In genomic region chr5:142397178-142397577, GRCh38 we compare ENCODE assay signal across 1 cellular context.
TF ChIP-seq lines count a peak whose summit lies in the region.

No MANE protein-coding gene starts in this region.

TF ChIP-seq in K562, 482 proteins besides CTCF, POLR2A, EP300 and RAD21 (continued from another document and continues in another):
- 0 out of 4 replicates have a peak, but pooled peaks of 1 of the 2 experiments have one; percentile 24 for TF ChIP-seq MNT (conservative IDR thresholded peaks at IDR 0.05)
- no peak for TF ChIP-seq CHCHD3 (CRISPR knock-in tag; IDR thresholded peaks at IDR 0.05)
- TF ChIP-seq ZNF311 (CRISPR knock-in tag; IDR thresholded peaks at IDR 0.05): no peak
- TF ChIP-seq SETDB1 (IDR thresholded peaks at IDR 0.05; ENCODE audit: low read length): no peak
- TF ChIP-seq NFATC3 (IDR thresholded peaks at IDR 0.05): 0 out of 2 replicates have a peak, but pooled peaks have one; percentile 15
- no peak for TF ChIP-seq ZNF707 (CRISPR knock-in tag; conservative IDR thresholded peaks at IDR 0.05)
- TF ChIP-seq MTA1 (IDR thresholded peaks at IDR 0.05; ENCODE audit: borderline replicate concordance): peak; percentile 64
- no peak for TF ChIP-seq THRA (IDR thresholded peaks at IDR 0.05)
- TF ChIP-seq CTBP1 (IDR thresholded peaks at IDR 0.05; ENCODE audit: borderline replicate concordance): peak; percentile 50; the same call in 1 of the 2 replicates
- TF ChIP-seq FOXM1 (IDR thresholded peaks at IDR 0.05; ENCODE audit: low read depth): peak; percentile 39; the same call in 1 of the 2 replicates
- TF ChIP-seq FOXM1 (CRISPR knock-in tag; IDR thresholded peaks at IDR 0.05; ENCODE audit: low read depth): no peak
- no peak for TF ChIP-seq ZNF584 (CRISPR knock-in tag; IDR thresholded peaks at IDR 0.05; ENCODE audit: low read depth)
- peak; percentile 47; the same call in 1 of the 2 replicates for TF ChIP-seq HDAC2 (IDR thresholded peaks at IDR 0.05)
- no peak for TF ChIP-seq NR2C1 (IDR thresholded peaks at IDR 0.05)
- TF ChIP-seq NR2C1 (tag; IDR thresholded peaks at IDR 0.05): peak; percentile 73
- peak in 1 of 2 experiments; percentile 68; a peak in 1 of 4 replicates for TF ChIP-seq HDAC1 (IDR thresholded peaks at IDR 0.05)
- no peak for TF ChIP-seq ZNF551 (CRISPR knock-in tag; IDR thresholded peaks at IDR 0.05)
- no peak for TF ChIP-seq CHD4 (IDR thresholded peaks at IDR 0.05; ENCODE audit: insufficient read depth, insufficient replicate concordance, low read depth, low read length, poor library complexity, severe bottlenecking)
- TF ChIP-seq ZKSCAN3 (CRISPR knock-in tag; IDR thresholded peaks at IDR 0.05): no peak
- peak; percentile 76 for TF ChIP-seq SMARCE1 (IDR thresholded peaks at IDR 0.05)
- TF ChIP-seq ZBTB17 (CRISPR knock-in tag; IDR thresholded peaks at IDR 0.05): no peak
- peak; percentile 23; the same call in 1 of the 2 replicates for TF ChIP-seq GATA2 (CRISPR knock-in tag; IDR thresholded peaks at IDR 0.05)
- no peak for TF ChIP-seq HNRNPL (IDR thresholded peaks at IDR 0.05; ENCODE audit: low read depth, low read length)
- TF ChIP-seq RBM14 (IDR thresholded peaks at IDR 0.05; ENCODE audit: borderline replicate concordance, insufficient read depth, low read depth, low read length): no peak
- peak; percentile 91 for TF ChIP-seq CBFA2T3 (IDR thresholded peaks at IDR 0.05)
- peak; percentile 93 for TF ChIP-seq ARID1B (IDR thresholded peaks at IDR 0.05)
- TF ChIP-seq BRD9 (IDR thresholded peaks at IDR 0.05; ENCODE audit: low read depth, partially characterized antibody): peak; percentile 36
- TF ChIP-seq E2F5 (CRISPR knock-in tag; IDR thresholded peaks at IDR 0.05): no peak
- TF ChIP-seq MEIS2 (IDR thresholded peaks at IDR 0.05; ENCODE audit: partially characterized antibody): peak; percentile 86
- TF ChIP-seq NCOR1 (IDR thresholded peaks at IDR 0.05): peak; percentile 83
- peak; percentile 76 for TF ChIP-seq TAL1 (IDR thresholded peaks at IDR 0.05)
- no peak for TF ChIP-seq PRMT5 (CRISPR knock-in tag; IDR thresholded peaks at IDR 0.05)
- TF ChIP-seq STAG1 (CRISPR knock-in tag; IDR thresholded peaks at IDR 0.05; ENCODE audit: borderline replicate concordance): no peak
- peak in 1 of 2 experiments; percentile 60; a peak in 1 of 4 replicates for TF ChIP-seq TBL1XR1 (IDR thresholded peaks at IDR 0.05; ENCODE audit: low read length in 2 of 2)
- no peak for TF ChIP-seq ZNF146 (CRISPR knock-in tag; IDR thresholded peaks at IDR 0.05; ENCODE audit: unreplicated experiment)
- no peak for TF ChIP-seq ZNF511 (CRISPR knock-in tag; IDR thresholded peaks at IDR 0.05)
- no peak for TF ChIP-seq SPI1 (IDR thresholded peaks at IDR 0.05; ENCODE audit: borderline replicate concordance, low read depth, low read length)
- peak; percentile 91 for TF ChIP-seq SMARCA4 (IDR thresholded peaks at IDR 0.05)
- 0 out of 2 replicates have a peak, but pooled peaks have one; percentile 12 for TF ChIP-seq MYC (IDR thresholded peaks at IDR 0.05; ENCODE audit: low read depth, low read length)
- no peak for TF ChIP-seq MYC (CRISPR knock-in tag; IDR thresholded peaks at IDR 0.05; ENCODE audit: borderline replicate concordance, low read depth)
- 0 out of 2 replicates have a peak, but pooled peaks have one; percentile 17 for TF ChIP-seq ZNF175 (CRISPR knock-in tag; IDR thresholded peaks at IDR 0.05; ENCODE audit: low read depth)
- TF ChIP-seq ZNF384 (IDR thresholded peaks at IDR 0.05; ENCODE audit: low read depth, low read length): peak; percentile 8; the same call in 1 of the 2 replicates
- TF ChIP-seq ETV1 (tag; conservative IDR thresholded peaks at IDR 0.05; ENCODE audit: low read depth): peak; percentile 65
- no peak for TF ChIP-seq ZNF24 (IDR thresholded peaks at IDR 0.05)
- peak; percentile 67 for TF ChIP-seq FOSL1 (tag; conservative IDR thresholded peaks at IDR 0.05)
- peak; percentile 74 for TF ChIP-seq LEF1 (IDR thresholded peaks at IDR 0.05)
- 0 out of 2 replicates have a peak, but pooled peaks have one; percentile 15 for TF ChIP-seq JUN (IDR thresholded peaks at IDR 0.05; ENCODE audit: borderline replicate concordance, low read depth, low read length)
- no peak for TF ChIP-seq JUN (CRISPR knock-in tag; IDR thresholded peaks at IDR 0.05; ENCODE audit: borderline replicate concordance)
- no peak for TF ChIP-seq E4F1 (CRISPR knock-in tag; IDR thresholded peaks at IDR 0.05; ENCODE audit: borderline replicate concordance)
- peak; percentile 53; the same call in 1 of the 2 replicates for TF ChIP-seq SOX6 (IDR thresholded peaks at IDR 0.05)
- peak; percentile 91 for TF ChIP-seq DPF2 (IDR thresholded peaks at IDR 0.05)
- no peak for TF ChIP-seq CBX8 (IDR thresholded peaks at IDR 0.05; ENCODE audit: borderline replicate concordance, extremely low read depth, low read depth, low read length, poor library complexity, severe bottlenecking)
- peak in 1 of 2 experiments; percentile 62; a peak in 2 of 4 replicates for TF ChIP-seq MLLT1 (IDR thresholded peaks at IDR 0.05)
- TF ChIP-seq ATF1 (CRISPR knock-in tag; IDR thresholded peaks at IDR 0.05): no peak
- TF ChIP-seq ATF1 (tag; IDR thresholded peaks at IDR 0.05): peak; percentile 71
- no peak for TF ChIP-seq HIVEP1 (CRISPR knock-in tag; IDR thresholded peaks at IDR 0.05)
- no peak for TF ChIP-seq THRAP3 (IDR thresholded peaks at IDR 0.05; ENCODE audit: borderline replicate concordance)
- TF ChIP-seq ATF7 (IDR thresholded peaks at IDR 0.05): 0 out of 2 replicates have a peak, but pooled peaks have one; percentile 20
- TF ChIP-seq ZBTB49 (CRISPR knock-in tag; IDR thresholded peaks at IDR 0.05; ENCODE audit: borderline replicate concordance): no peak
- peak; percentile 83 for TF ChIP-seq CREM (IDR thresholded peaks at IDR 0.05; ENCODE audit: low read depth)
- TF ChIP-seq ZNF398 (CRISPR knock-in tag; IDR thresholded peaks at IDR 0.05): no peak
- no peak for TF ChIP-seq SRF (CRISPR knock-in tag; IDR thresholded peaks at IDR 0.05)
- peak; percentile 53 to 67; a peak in 3 of 4 replicates for TF ChIP-seq KDM1A (IDR thresholded peaks at IDR 0.05)
- no peak for TF ChIP-seq CREB5 (CRISPR knock-in tag; IDR thresholded peaks at IDR 0.05)
- peak; percentile 65 for TF ChIP-seq BCOR (IDR thresholded peaks at IDR 0.05)
- TF ChIP-seq NCOA1 (IDR thresholded peaks at IDR 0.05; ENCODE audit: low read depth): no peak
- TF ChIP-seq ZNF79 (CRISPR knock-in tag; IDR thresholded peaks at IDR 0.05; ENCODE audit: low read depth): no peak
